Comparison of ENCODE assay signal across 8 cellular contexts in genomic region chr1:161389691-161390558, GRCh38. TPM values are rescaled to one million over a fixed set of nuclear protein-coding genes. Genes with fewer than 3 reads are reported as not detected.
DNase-seq lines count a peak whose midpoint lies in the region; ATAC-seq and TF ChIP-seq lines count a peak whose summit lies in the region.

No MANE protein-coding gene starts in this region.

- ATAC-seq in GM18517 (IDR thresholded peaks at IDR 0.05; ENCODE audit: unreplicated experiment) = peak; percentile 46
- ATAC-seq in HG03025 (IDR thresholded peaks at IDR 0.05; ENCODE audit: low FRiP score, unreplicated experiment) = peak; percentile 68
- ATAC-seq in aorta (ENCODE audit: low FRiP score) = peak; percentile 98

- H3K27ac ChIP-seq in aorta (ENCODE audit: low read depth in 1 of 2, low read length in 2 of 2) = peak overlapping the region; percentile 47 to 59

- no peaks in the 10 kb centered on the region for H3K36me3 ChIP-seq in aorta (ENCODE audit: control insufficient read depth in 1 of 2, insufficient read depth in 2 of 2, low read length in 1 of 2)

- in situ Hi-C loops in astrocyte of the cerebellum (cut with HindIII; ENCODE audit: low sequenced_read_pairs) = no loop called here

- WGBS in aorta, 2 donors = 1% methylated on average over 51 to 79 of the region's 79 CpGs

- DNase-seq in NCI-H2029 treated with DMSO at 0.1 percent for 48 hours (lab: John Stamatoyannopoulos, UW) (peak; percentile 83), T-helper 9 cell (peak; percentile 97), astrocyte of the cerebellum (ENCODE audit: low read depth) (peak; percentile 93), hepatic stellate cell (ENCODE audit: low spot score) (peak; percentile 96), renal cortical epithelial cell (ENCODE audit: low read depth) (peak; percentile 93), aorta (peak; percentile 98 to 100)

- H3K27me3 ChIP-seq in aorta (ENCODE audit: control insufficient read depth in 1 of 2, insufficient read depth in 2 of 2, low read length in 1 of 2) = no peaks in the 10 kb centered on the region

- H3K4me1 ChIP-seq in aorta (ENCODE audit: control insufficient read depth in 1 of 2, insufficient read depth in 2 of 2, low read length in 2 of 2) = no peaks in the 10 kb centered on the region

- peak overlapping the region; percentile 79 for H3K4me3 ChIP-seq in astrocyte of the cerebellum (ENCODE audit: low read depth, low read length)
- H3K4me3 ChIP-seq in aorta (ENCODE audit: low read length in 2 of 2) = peak overlapping the region; percentile 63 to 73

- TF ChIP-seq CTCF in astrocyte of the cerebellum (IDR thresholded peaks at IDR 0.05; ENCODE audit: low read depth, low read length, missing control alignments) = no peak

- no peaks in the 10 kb centered on the region for H3K9me3 ChIP-seq in aorta (ENCODE audit: control insufficient read depth, low read length)

- intact Hi-C loops in aorta (cut with DNase I) = loop anchor here in 1 of 2 donors (1.0 to 10.0 kb wide), 2 partner anchors 9 to 355 kb away; partner anchors contain the start of gene DUSP12

RNA-seq across cellular contexts. Expression of gene CFAP126, which starts 22.2 kb away (rescaled TPM):
- not detected in 2 replicates for total RNA-seq in renal cortical epithelial cell
- total RNA-seq in aorta = not detected
- polyA plus RNA-seq in aorta = not detected

Comparison
In these comparisons a context has a peak if more than half of its experiments do, and no peak if none do; other contexts are left out.
1. Peak in every context shown above with its lines: DNase-seq, ATAC-seq, H3K4me3 ChIP-seq and H3K27ac ChIP-seq.
2. ATAC-seq: peak in every context shown above with its lines; median percentile 98 in aorta; 68 in HG03025; 46 in GM18517.